In genomic region chr6:34793877-34794276, GRCh38 we compare ENCODE assay signal across 15 cellular contexts.
DNase-seq lines count a peak whose midpoint lies in the region; ATAC-seq and TF ChIP-seq lines count a peak whose summit lies in the region.
"Had no signal": no experiment of that assay in that cellular context is flagged by ENCODE, and none has a peak within 500 bp of the region (broad histone marks: within the 10 kb centered on the region; RNA-seq: fewer than 3 reads in every experiment).

No MANE protein-coding gene starts in this region.

- H3K4me3 ChIP-seq in OCI-LY1 (ENCODE audit: low read depth, low read length, poor library complexity, severe bottlenecking) = peak overlapping the region; percentile 82

- H3K4me3 Mint-ChIP-seq in activated naive CD4-positive, alpha-beta T cell treated with anti-CD3 and anti-CD28 coated beads, Interleukin-2, amount 10 ng/mL, durations not matched to agents 7 days and 5 days = peak overlapping the region; percentile 93
- peak overlapping the region; percentile 95 for H3K4me3 Mint-ChIP-seq in central memory CD8-positive, alpha-beta T cell
- H3K4me3 Mint-ChIP-seq in stimulated activated effector memory CD8-positive, alpha-beta T cell treated with anti-CD3 and anti-CD28 coated beads, Interleukin-12 subunit alpha, Interleukin-12 subunit beta, amount 100 ng/mL, for 72 hours = peak overlapping the region; percentile 99

- no peaks in the 10 kb centered on the region for H3K36me3 ChIP-seq in OCI-LY1 (ENCODE audit: insufficient read depth, low read length)
- H3K36me3 ChIP-seq: gastrocnemius medialis, pancreas had no signal

- CTCF ChIA-PET in activated naive CD4-positive, alpha-beta T cell treated with anti-CD3 and anti-CD28 coated beads, Interleukin-2, amount 10 ng/mL, durations not matched to agents 7 days and 5 days (lab: Charles Lee) = no interaction called here

- no peaks in the 10 kb centered on the region for H3K9me3 ChIP-seq in OCI-LY1 (ENCODE audit: low read length)
- H3K9me3 ChIP-seq: gastrocnemius medialis, pancreas had no signal

- H3K4me2 ChIP-seq in OCI-LY1 (ENCODE audit: low read length) = peak overlapping the region; percentile 91

- TF ChIP-seq CTCF in OCI-LY1 (IDR thresholded peaks at IDR 0.05; ENCODE audit: low read length) = no peak

- no peak overlapping the region for H2AFZ ChIP-seq in OCI-LY1 (ENCODE audit: low read length)

- no peak overlapping the region for H3K27ac Mint-ChIP-seq in activated naive CD4-positive, alpha-beta T cell treated with anti-CD3 and anti-CD28 coated beads, Interleukin-2, amount 10 ng/mL, durations not matched to agents 7 days and 5 days
- no peak overlapping the region for H3K27ac Mint-ChIP-seq in central memory CD8-positive, alpha-beta T cell (ENCODE audit: low read depth)
- no peak overlapping the region for H3K27ac Mint-ChIP-seq in stimulated activated effector memory CD8-positive, alpha-beta T cell treated with anti-CD3 and anti-CD28 coated beads, Interleukin-12 subunit alpha, Interleukin-12 subunit beta, amount 100 ng/mL, for 72 hours

- peaks cover 52% of the 10 kb centered on the region for H3K79me2 ChIP-seq in OCI-LY1 (ENCODE audit: insufficient read depth, low read length)

- H3K4me1 ChIP-seq in OCI-LY1 (ENCODE audit: insufficient read depth, low read length, severe bottlenecking) = peaks cover 18% of the 10 kb centered on the region

- peak overlapping the region; percentile 86; the same call in 1 of the 2 replicates for H3K9ac ChIP-seq in OCI-LY1 (ENCODE audit: low read length)

- peaks cover 24% of the 10 kb centered on the region for H3K4me1 Mint-ChIP-seq in activated naive CD4-positive, alpha-beta T cell treated with anti-CD3 and anti-CD28 coated beads, Interleukin-2, amount 10 ng/mL, durations not matched to agents 7 days and 5 days
- peaks cover 30% of the 10 kb centered on the region for H3K4me1 Mint-ChIP-seq in central memory CD8-positive, alpha-beta T cell
- peaks cover 8% of the 10 kb centered on the region for H3K4me1 Mint-ChIP-seq in stimulated activated effector memory CD8-positive, alpha-beta T cell treated with anti-CD3 and anti-CD28 coated beads, Interleukin-12 subunit alpha, Interleukin-12 subunit beta, amount 100 ng/mL, for 72 hours

- H3K27me3 ChIP-seq in OCI-LY1 (ENCODE audit: insufficient read depth, low read length) = no peaks in the 10 kb centered on the region
- H3K27me3 ChIP-seq: gastrocnemius medialis, pancreas had no signal

- peaks cover 4% of the 10 kb centered on the region for H3K27me3 Mint-ChIP-seq in activated naive CD4-positive, alpha-beta T cell treated with anti-CD3 and anti-CD28 coated beads, Interleukin-2, amount 10 ng/mL, durations not matched to agents 7 days and 5 days
- no peaks in the 10 kb centered on the region for H3K27me3 Mint-ChIP-seq in central memory CD8-positive, alpha-beta T cell
- H3K27me3 Mint-ChIP-seq: memory B cell had no signal

- no peak for ATAC-seq in central memory CD8-positive, alpha-beta T cell (replicated peaks; ENCODE audit: extremely low read depth, poor library complexity, severe bottlenecking)
- ATAC-seq in stimulated activated effector memory CD8-positive, alpha-beta T cell treated with anti-CD3 and anti-CD28 coated beads, Interleukin-12 subunit alpha, Interleukin-12 subunit beta, amount 100 ng/mL, for 72 hours = no peak
- ATAC-seq in HG02852 (IDR thresholded peaks at IDR 0.05; ENCODE audit: unreplicated experiment) = no peak
- ATAC-seq in GM18517 (IDR thresholded peaks at IDR 0.05; ENCODE audit: unreplicated experiment) = no peak
- ATAC-seq: gastrocnemius medialis, pancreas had no signal

- no peaks in the 10 kb centered on the region for H4K20me1 ChIP-seq in OCI-LY1 (ENCODE audit: insufficient read depth, low read length)

- no peaks in the 10 kb centered on the region for H3K9me3 Mint-ChIP-seq in activated naive CD4-positive, alpha-beta T cell treated with anti-CD3 and anti-CD28 coated beads, Interleukin-2, amount 10 ng/mL, durations not matched to agents 7 days and 5 days
- no peaks in the 10 kb centered on the region for H3K9me3 Mint-ChIP-seq in central memory CD8-positive, alpha-beta T cell
- H3K9me3 Mint-ChIP-seq in stimulated activated effector memory CD8-positive, alpha-beta T cell treated with anti-CD3 and anti-CD28 coated beads, Interleukin-12 subunit alpha, Interleukin-12 subunit beta, amount 100 ng/mL, for 72 hours = no peaks in the 10 kb centered on the region
- H3K9me3 Mint-ChIP-seq: memory B cell had no signal

- H3K9me2 ChIP-seq in OCI-LY1 (ENCODE audit: low read depth, low read length) = no peaks in the 10 kb centered on the region

- H3K27ac ChIP-seq in OCI-LY1 (ENCODE audit: low read depth, low read length, poor library complexity, severe bottlenecking) = no peak overlapping the region

- H3K36me3 Mint-ChIP-seq in activated naive CD4-positive, alpha-beta T cell treated with anti-CD3 and anti-CD28 coated beads, Interleukin-2, amount 10 ng/mL, durations not matched to agents 7 days and 5 days = peaks cover 2% of the 10 kb centered on the region
- H3K36me3 Mint-ChIP-seq in central memory CD8-positive, alpha-beta T cell (ENCODE audit: insufficient read depth) = peaks cover 8% of the 10 kb centered on the region
- peaks cover 8% of the 10 kb centered on the region for H3K36me3 Mint-ChIP-seq in stimulated activated effector memory CD8-positive, alpha-beta T cell treated with anti-CD3 and anti-CD28 coated beads, Interleukin-12 subunit alpha, Interleukin-12 subunit beta, amount 100 ng/mL, for 72 hours

- DNase-seq in activated naive CD4-positive, alpha-beta T cell treated with anti-CD3 and anti-CD28 coated beads, Interleukin-2, amount 10 ng/mL, durations not matched to agents 7 days and 5 days = no peak
- DNase-seq in activated naive CD4-positive, alpha-beta T cell (lab: John Stamatoyannopoulos, UW) = no peak
- no peak for DNase-seq in central memory CD8-positive, alpha-beta T cell (ENCODE audit: low spot score in 2 of 2)
- no peak for DNase-seq in stimulated activated effector memory CD8-positive, alpha-beta T cell treated with anti-CD3 and anti-CD28 coated beads, Interleukin-12 subunit alpha, Interleukin-12 subunit beta, amount 100 ng/mL, for 72 hours (ENCODE audit: low spot score in 2 of 2)
- no peak for DNase-seq in NCI-H2196 (lab: John Stamatoyannopoulos, UW; ENCODE audit: unreplicated experiment)
- DNase-seq: activated CD4-positive, CD25-positive, alpha-beta regulatory T cell; activated effector memory CD4-positive, alpha-beta T cell treated with anti-CD3 and anti-CD28 coated beads, Interleukin-2, amount 50 U/mL, for 16 hours; EL; gastrocnemius medialis; NCI-H2171 treated with DMSO at 0.1 percent for 48 hours; pancreas had no signal

- no peaks in the 10 kb centered on the region for H3F3A ChIP-seq in OCI-LY1 (ENCODE audit: insufficient read depth, low read length)
